18 cellular contexts compared by ENCODE assay signal in the genomic region with DNA sequence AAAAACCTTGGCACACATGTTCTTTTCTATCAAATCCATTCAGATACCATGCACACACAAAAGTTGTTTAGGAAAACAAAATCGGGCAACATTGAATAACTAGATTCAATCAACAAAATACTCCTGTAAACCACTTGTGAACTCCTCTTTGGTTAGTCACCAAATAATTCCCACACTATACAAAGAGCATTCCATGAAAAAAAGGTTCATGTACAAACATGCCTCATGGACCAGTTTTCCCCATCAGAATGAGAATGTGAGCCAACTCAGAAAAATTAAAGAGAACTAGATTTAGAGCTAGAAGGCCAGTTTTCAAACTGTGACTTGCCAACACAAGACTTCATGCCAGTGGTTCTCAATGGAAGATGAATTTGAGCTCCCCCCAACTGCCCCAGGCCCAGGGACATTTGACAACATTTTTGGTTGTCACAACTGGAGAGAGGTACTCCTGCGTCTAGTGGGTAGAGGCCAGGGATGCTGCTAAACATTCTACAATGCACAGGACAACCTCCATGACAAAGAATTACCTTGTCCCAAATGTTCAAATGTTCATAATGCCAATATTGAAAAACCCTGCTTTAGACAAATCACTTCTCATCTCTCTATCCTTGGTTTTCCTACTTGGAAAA. TPM values are rescaled to one million over a fixed set of nuclear protein-coding genes. Genes with fewer than 3 reads are reported as not detected.
DNase-seq lines count a peak whose midpoint lies in the region; ATAC-seq, FAIRE-seq and TF ChIP-seq lines count a peak whose summit lies in the region.
"Had no signal": no experiment of that assay in that cellular context is flagged by ENCODE, and none has a peak within 500 bp of the region (broad histone marks: within the 10 kb centered on the region; RNA-seq: fewer than 3 reads in every experiment).

No MANE protein-coding gene starts in this region.

- no peaks in the 10 kb centered on the region for H3K9me3 Mint-ChIP-seq in nephron
- H3K9me3 Mint-ChIP-seq: CD4-positive, CD25-positive, alpha-beta regulatory T cell; HFFc6 had no signal

- H3K9me3 ChIP-seq in H1 (ENCODE audit: insufficient read depth in 2 of 2, low read depth in 1 of 2, low read length in 1 of 2): no peaks in the 10 kb centered on the region
- no peaks in the 10 kb centered on the region for H3K9me3 ChIP-seq in MG63

- H4K20me1 ChIP-seq in H1 (replicated peaks in 1 of 2; ENCODE audit: control insufficient read depth in 1 of 2, insufficient read depth in 2 of 2, low read length in 2 of 2): no peaks in the 10 kb centered on the region
- H4K20me1 ChIP-seq: BLaER1 treated with 17β-estradiol and CSF1 and Interleukin-3, amounts not matched to agents 10 nM and 100 nM had no signal

- peaks cover 9% of the 10 kb centered on the region for H3K4me1 Mint-ChIP-seq in nephron
- H3K4me1 Mint-ChIP-seq: CD4-positive, CD25-positive, alpha-beta regulatory T cell had no signal

- H3K27ac Mint-ChIP-seq in nephron: peak overlapping the region in 2 of 3 experiments; percentile 31 to 32
- H3K27ac Mint-ChIP-seq: CD4-positive, CD25-positive, alpha-beta regulatory T cell; HFFc6 had no signal

- no peak overlapping the region for H2AK5ac ChIP-seq in H1 (ENCODE audit: low read depth, low read length)

- no peak overlapping the region for H4K91ac ChIP-seq in H1 (replicated peaks; ENCODE audit: insufficient read length, low read length)

- H3K4me1 ChIP-seq in H1 (replicated peaks in 1 of 4; ENCODE audit: control insufficient read depth in 3 of 4, insufficient read depth in 4 of 4, low read length in 3 of 4): peaks cover 0 to 4% (median 0%) of the 10 kb centered on the region in 4 experiments; a peak in 1 of 7 replicates
- H3K4me1 ChIP-seq: BLaER1 treated with 17β-estradiol and CSF1 and Interleukin-3, amounts not matched to agents 10 nM and 100 nM had no signal

- H3K56ac ChIP-seq in H1 (replicated peaks; ENCODE audit: insufficient read length, low read depth, low read length): no peak overlapping the region

- H3K27me3 ChIP-seq in H1 (replicated peaks in 1 of 4; ENCODE audit: control insufficient read depth in 3 of 4, extremely low read depth in 1 of 4, insufficient read depth in 3 of 4, low read length in 3 of 4) (no peaks in the 10 kb centered on the region), MG63 (no peaks in the 10 kb centered on the region)

- H3K23ac ChIP-seq in H1 (ENCODE audit: insufficient read length): no peak overlapping the region

- no peak for TF ChIP-seq EP300 in H1 (IDR thresholded peaks at IDR 0.05; ENCODE audit: borderline replicate concordance in 1 of 2, low read depth in 2 of 2, low read length in 2 of 2)

- H3K27me3 Mint-ChIP-seq in nephron (ENCODE audit: low read depth): no peaks in the 10 kb centered on the region
- H3K27me3 Mint-ChIP-seq: CD4-positive, CD25-positive, alpha-beta regulatory T cell had no signal

- no peak overlapping the region for H3K4me3 Mint-ChIP-seq in nephron
- H3K4me3 Mint-ChIP-seq: CD4-positive, CD25-positive, alpha-beta regulatory T cell; HFFc6 had no signal

- no peak overlapping the region for H2BK15ac ChIP-seq in H1 (ENCODE audit: low read length)

- no peak overlapping the region for H2BK12ac ChIP-seq in H1 (ENCODE audit: low read depth, low read length)

- H3K27ac ChIP-seq in RWPE1 (no peak overlapping the region), H1 (ENCODE audit: low read depth, low read length) (no peak overlapping the region)
- H3K27ac ChIP-seq: BLaER1 treated with 17β-estradiol and CSF1 and Interleukin-3, amounts not matched to agents 10 nM and 100 nM had no signal

- no peak for ATAC-seq in left cardiac atrium
- ATAC-seq: GM12878 had no signal

- no peak overlapping the region for H3K4ac ChIP-seq in H1 (replicated peaks; ENCODE audit: insufficient read length, low read depth, low read length)

- H3K4me2 ChIP-seq in H1 (ENCODE audit: insufficient read depth in 1 of 2, low read depth in 2 of 2, low read length in 2 of 2): no peak overlapping the region
- H3K4me2 ChIP-seq: BLaER1 treated with 17β-estradiol and CSF1 and Interleukin-3, amounts not matched to agents 10 nM and 100 nM had no signal

- H3K4me3 ChIP-seq in H1 (ENCODE audit: extremely low read depth in 1 of 4, insufficient read depth in 2 of 4, low read depth in 3 of 4, low read length in 4 of 4): no peak overlapping the region
- no peak overlapping the region for H3K4me3 ChIP-seq in MG63
- H3K4me3 ChIP-seq: BLaER1 treated with 17β-estradiol and CSF1 and Interleukin-3, amounts not matched to agents 10 nM and 100 nM; GM12878 had no signal

- POLR2A ChIA-PET in RWPE1 (lab: Yijun Ruan, JAX; ENCODE audit: low non-redundant PET): no interaction called here
- POLR2A ChIA-PET in H1 (lab: Charles Lee; ENCODE audit: partially characterized antibody): no interaction called here

- H2BK120ac ChIP-seq in H1 (replicated peaks; ENCODE audit: low read depth, low read length): no peak overlapping the region

- no peak overlapping the region for H2BK20ac ChIP-seq in H1 (ENCODE audit: low read length)

- no peak overlapping the region for H2BK5ac ChIP-seq in H1 (ENCODE audit: low read depth, low read length)

- TF ChIP-seq POLR2A in H1 (IDR thresholded peaks at IDR 0.05; ENCODE audit: control extremely low read depth in 1 of 2, low read depth in 2 of 2, low read length in 2 of 2): no peak

- intact Hi-C loops in left cardiac atrium (cut with DNase I): no loop called here

- FAIRE-seq in G401.6 (lab: Jason Lieb, UNC) (peak; percentile 41), H1 (lab: Jason Lieb, UNC) (peak; percentile 32)
- FAIRE-seq: GM12878, GM18507, HTR-8/SVneo had no signal

- H3K36me3 ChIP-seq in H1 (ENCODE audit: control insufficient read depth in 2 of 4, insufficient read depth in 4 of 4, low read length in 3 of 4) (peaks cover 0 to 3% (median 0%) of the 10 kb centered on the region in 4 experiments; a peak in 1 of 8 replicates), MG63 (no peaks in the 10 kb centered on the region)
- H3K36me3 ChIP-seq: BLaER1 treated with 17β-estradiol and CSF1 and Interleukin-3, amounts not matched to agents 10 nM and 100 nM had no signal

- no peak for TF ChIP-seq CTCF in RWPE1 (conservative IDR thresholded peaks at IDR 0.05; ENCODE audit: low read depth)
- TF ChIP-seq CTCF in H1 (IDR thresholded peaks at IDR 0.05; ENCODE audit: control extremely low read depth in 1 of 3, insufficient read depth in 1 of 3, low read depth in 1 of 3, low read length in 3 of 3): no peak
- no peak for TF ChIP-seq CTCF in nephron (IDR thresholded peaks at IDR 0.05; ENCODE audit: unreplicated experiment in 3 of 3)

- CTCF ChIA-PET in RWPE1 (lab: Yijun Ruan, JAX): no interaction called here
- CTCF ChIA-PET in H1 (lab: Charles Lee; ENCODE audit: partially characterized antibody): no interaction called here

- TF ChIP-seq RAD21 in H1 (IDR thresholded peaks at IDR 0.05 in 1 of 2, conservative IDR thresholded peaks at IDR 0.05 in 1 of 2; ENCODE audit: low read depth in 2 of 2, low read length in 2 of 2): no peak

- H3K9ac ChIP-seq in H1 (replicated peaks in 1 of 4; ENCODE audit: extremely low read depth in 1 of 4, low read depth in 3 of 4, low read length in 3 of 4): no peak overlapping the region
- H3K9ac ChIP-seq: BLaER1 treated with 17β-estradiol and CSF1 and Interleukin-3, amounts not matched to agents 10 nM and 100 nM had no signal

- H3K79me2 ChIP-seq in H1 (ENCODE audit: control insufficient read depth in 1 of 2, insufficient read depth in 2 of 2, low read length in 2 of 2): no peaks in the 10 kb centered on the region

- DNase-seq in RWPE1 (ENCODE audit: low spot score) (peak; percentile 10), H1 (ENCODE audit: low read depth in 1 of 2, low spot score in 2 of 2) (no peak), DMS 273 (lab: John Stamatoyannopoulos, UW; ENCODE audit: unreplicated experiment) (no peak), MG63 (no peak), left cardiac atrium (no peak)
- DNase-seq: ACHN; CD4-positive, CD25-positive, alpha-beta regulatory T cell; DMS 273 treated with DMSO at 0.1 percent for 48 hours; GOT3; HCEC 1CT; HFFc6 had no signal

- H3K23me2 ChIP-seq in H1 (ENCODE audit: low read depth, low read length): no peaks in the 10 kb centered on the region

- H3K79me1 ChIP-seq in H1 (ENCODE audit: low read depth, low read length): no peaks in the 10 kb centered on the region

- H2AFZ ChIP-seq in H1 (ENCODE audit: low read length): no peak overlapping the region

- H3K36me3 Mint-ChIP-seq in nephron (ENCODE audit: low read depth): peaks cover 48% of the 10 kb centered on the region
- H3K36me3 Mint-ChIP-seq: CD4-positive, CD25-positive, alpha-beta regulatory T cell had no signal

- no peak overlapping the region for H3K14ac ChIP-seq in H1 (ENCODE audit: insufficient read length)

- no peak overlapping the region for H3K18ac ChIP-seq in H1 (ENCODE audit: extremely low read depth, low read length)

- no peak overlapping the region for H4K8ac ChIP-seq in H1 (ENCODE audit: extremely low read depth, insufficient read depth, low read length)

- WGBS in H1 (ENCODE audit: extremely low coverage in 1 of 2, insufficient coverage in 1 of 2, insufficient read length in 1 of 2, insufficient replicate concordance in 2 of 2, low coverage in 1 of 2, low lambda C conversion rate in 2 of 2, missing lambda C conversion rate in 1 of 2), 2 experiments: 89% methylated on average over 2 of the region's 2 CpGs; no CpG with 5 or more reads in 1 of the 2 experiments

- no peak overlapping the region for H4K5ac ChIP-seq in H1 (ENCODE audit: insufficient read length, low read depth, low read length)

TF ChIP-seq in H1, 55 proteins besides CTCF, POLR2A, EP300 and RAD21 (continues in another document):
- no peak for TF ChIP-seq HDAC2 (IDR thresholded peaks at IDR 0.05; ENCODE audit: borderline replicate concordance in 1 of 2, low read depth in 2 of 2, low read length in 2 of 2)
- no peak for TF ChIP-seq MAX (IDR thresholded peaks at IDR 0.05)
- TF ChIP-seq GTF2F1 (IDR thresholded peaks at IDR 0.05; ENCODE audit: borderline replicate concordance, low read depth, low read length): no peak
- no peak for TF ChIP-seq TCF12 (IDR thresholded peaks at IDR 0.05; ENCODE audit: low read depth, low read length)

RNA-seq across cellular contexts. Expression of gene GPC3, which starts 55.4 kb away (rescaled TPM):
- total RNA-seq in H1 (2021; fragmentation: NEBNext Ultra II Directional; extraction: Animal tissue kit (Norgen Biotek cat#: 25700)): 70.7 and 71.9 TPM in 2 replicates
- polyA plus RNA-seq in H1 (2011; rRNA removed): 60.0 and 64.8 TPM in 2 replicates
- 83.8 TPM for polyA plus RNA-seq in H1 (2011; cell fraction: cytosol; rRNA removed)
- 44.4 TPM for polyA plus RNA-seq in H1 (2011; cell fraction: nucleus; rRNA removed)
- 71.1 to 85.9 TPM (median 74.5 TPM) in 4 replicates for polyA plus RNA-seq in H1 (2012, experiment 1 of 2)
- 25.3 TPM for polyA plus RNA-seq in H1 (2012, experiment 2 of 2)
- 68.5 TPM for polyA plus RNA-seq in H1 (2013, experiment 1 of 2)
- polyA plus RNA-seq in H1 (2013, experiment 2 of 2): 61.4 TPM
- 57.5 and 90.3 TPM in 2 replicates for polyA minus RNA-seq in H1 (2011; rRNA and poly(A)+ RNA removed)
- 35.8 TPM for polyA minus RNA-seq in H1 (2011; cell fraction: cytosol; rRNA and poly(A)+ RNA removed)
- polyA minus RNA-seq in H1 (2011; cell fraction: nucleus; rRNA and poly(A)+ RNA removed): 66.8 TPM
- 1.1 TPM in 1 of 2 replicates, not detected in the other for total RNA-seq in MG63 (2014; rRNA removed; shearing (Covaris generic); ENCODE audit: low replicate concordance)
- total RNA-seq in left cardiac atrium: 10 to 100 TPM in 1 of 2 donors, 1 to 10 TPM in 1; 8.3 to 15.0 TPM
- total RNA-seq: A172, HFFc6 had no signal
